In the genomic region with DNA sequence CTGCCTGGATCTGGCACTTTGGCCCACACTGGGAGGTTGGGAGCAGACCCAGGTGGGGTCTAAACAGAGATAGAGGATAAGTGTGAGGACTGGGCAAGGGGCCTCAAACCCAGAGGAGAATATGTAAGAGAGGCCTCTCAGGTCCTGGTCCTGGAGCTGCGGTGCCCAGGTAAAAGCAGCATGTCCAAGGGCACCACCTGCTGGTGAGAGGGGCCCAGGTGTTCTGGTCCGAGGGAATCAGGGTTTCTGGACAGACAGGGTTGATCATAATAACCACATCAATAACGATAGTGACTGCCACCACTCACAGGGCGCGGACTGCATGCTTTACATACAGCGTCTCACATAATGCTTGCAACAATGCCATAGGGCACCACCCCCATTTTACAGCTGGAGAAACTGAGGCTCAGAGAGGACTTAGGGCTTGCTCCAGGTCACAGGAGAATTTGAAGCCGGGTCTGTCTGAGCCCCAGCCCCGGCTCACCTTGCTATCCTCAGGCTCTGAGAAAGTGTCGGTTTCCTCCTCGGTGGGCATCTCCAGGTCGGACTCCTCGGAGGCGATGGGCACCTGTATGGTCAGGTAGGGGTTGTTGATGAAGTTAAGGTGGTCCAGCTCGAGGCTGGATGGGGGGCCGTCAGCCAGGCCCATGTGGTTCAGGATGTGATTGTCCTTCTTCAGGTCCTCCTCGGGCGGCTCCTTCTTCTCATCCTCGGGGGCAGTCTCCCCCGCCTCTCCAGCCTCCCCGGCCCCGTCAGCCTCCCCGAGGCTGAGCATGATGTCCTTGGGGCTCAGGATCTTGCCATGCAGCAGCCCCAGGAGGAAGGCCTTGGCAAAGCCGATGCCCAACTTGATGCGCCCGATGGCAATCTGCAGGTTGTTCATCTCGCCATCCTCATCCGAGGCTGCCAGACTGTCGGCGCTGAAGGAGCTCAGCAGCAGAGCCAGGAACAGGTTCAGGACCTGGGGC, we compare ENCODE assay signal across 9 cellular contexts. TPM values are rescaled to one million over a fixed set of nuclear protein-coding genes. Genes with fewer than 3 reads are reported as not detected.
DNase-seq lines count a peak whose midpoint lies in the region; ATAC-seq, FAIRE-seq and TF ChIP-seq lines count a peak whose summit lies in the region.
"Had no signal": no experiment of that assay in that cellular context is flagged by ENCODE, and none has a peak within 500 bp of the region (broad histone marks: within the 10 kb centered on the region; RNA-seq: fewer than 3 reads in every experiment).

No MANE protein-coding gene starts in this region.

- no peak for ATAC-seq in CD4-positive, alpha-beta T cell (ENCODE audit: poor library complexity)
- peak; percentile 67 for ATAC-seq in HepG2
- ATAC-seq in GM21526 (IDR thresholded peaks at IDR 0.05; ENCODE audit: low FRiP score, unreplicated experiment), result no peak
- ATAC-seq in GM21528 (IDR thresholded peaks at IDR 0.05; ENCODE audit: low FRiP score, unreplicated experiment), result no peak
- ATAC-seq: naive thymus-derived CD8-positive, alpha-beta T cell had no signal

- H3K27me3 Mint-ChIP-seq in CD4-positive, alpha-beta T cell, result no peaks in the 10 kb centered on the region
- peaks cover 2% of the 10 kb centered on the region for H3K27me3 Mint-ChIP-seq in activated CD4-positive, alpha-beta memory T cell treated with anti-CD3 and anti-CD28 coated beads, Interleukin-2, amount 10 ng/mL, durations not matched to agents 7 days and 5 days
- H3K27me3 Mint-ChIP-seq: naive thymus-derived CD8-positive, alpha-beta T cell had no signal

- no peak overlapping the region for H3K4me2 ChIP-seq in HepG2 (ENCODE audit: low read depth, low read length)

- H3K27me3 ChIP-seq in CD4-positive, alpha-beta T cell (ENCODE audit: control insufficient read depth, insufficient read depth, low read length), result no peaks in the 10 kb centered on the region
- peaks cover 27 to 59% of the 10 kb centered on the region in 2 experiments; a peak in 4 of 5 replicates for H3K27me3 ChIP-seq in HepG2 (ENCODE audit: control insufficient read depth in 1 of 2, insufficient read depth in 2 of 2, low read length in 2 of 2)

- no peak overlapping the region for H2AFZ ChIP-seq in HepG2 (ENCODE audit: low read length)

- in situ Hi-C loops in HepG2 (cut with HindIII; ENCODE audit: extremely low pct_ligation_motif_present, low pct_unique_long_range_greater_than_20kb), result no loop called here

- WGBS in HepG2 (ENCODE audit: low lambda C conversion rate), result 18% methylated on average over 12 of the region's 29 CpGs

- peak; percentile 15 for TF ChIP-seq CTCF in CD4-positive, alpha-beta T cell (IDR thresholded peaks at IDR 0.05)
- TF ChIP-seq CTCF in GM20000 (IDR thresholded peaks at IDR 0.05; ENCODE audit: extremely low read depth, missing control alignments) (peak; percentile 53), HepG2 (CRISPR knock-in tag; IDR thresholded peaks at IDR 0.05) (peak; percentile 83)

- no peak overlapping the region for H3K27ac ChIP-seq in CD4-positive, alpha-beta T cell (ENCODE audit: low read depth, low read length)
- no peak overlapping the region for H3K27ac ChIP-seq in HepG2 (ENCODE audit: extremely low read length, insufficient read depth, low read length)

- H3K9ac ChIP-seq in HepG2 (ENCODE audit: insufficient read depth, low read depth, low read length), result no peak overlapping the region

- DNase-seq in CD4-positive, alpha-beta T cell, result peak in 5 of 10 experiments; percentile 14 to 31 (median 25)
- DNase-seq in GM20000 (ENCODE audit: low spot score) (peak; percentile 70), HepG2 (ENCODE audit: low spot score) (peak; percentile 62), epidermal melanocyte (ENCODE audit: insufficient read length, low spot score) (no peak)
- peak; percentile 53 for DNase-seq in activated CD4-positive, alpha-beta memory T cell treated with anti-CD3 and anti-CD28 coated beads, Interleukin-2, amount 10 ng/mL, durations not matched to agents 7 days and 5 days
- no peak for DNase-seq in NK-92 treated with Interleukin-12 subunit alpha and Interleukin-12 subunit beta, amount 100 ng/mL, for 24 hours (lab: John Stamatoyannopoulos, UW)

- no peaks in the 10 kb centered on the region for H4K20me1 ChIP-seq in HepG2 (ENCODE audit: insufficient read depth, low read length)

- BruUV-seq in HepG2 (replicated peaks; lab: Mats Ljungman, UMichigan), result no TSS peak

- peak; percentile 66; the same call in 1 of the 2 replicates for TF ChIP-seq RAD21 in HepG2 (CRISPR knock-in tag; IDR thresholded peaks at IDR 0.05)

- H3K79me2 ChIP-seq in HepG2 (ENCODE audit: insufficient read depth, low read length), result no peaks in the 10 kb centered on the region

- CTCF ChIA-PET in CD4-positive, alpha-beta T cell (lab: Charles Lee), result interaction anchor here (0.5 to 2.0 kb wide), 2 partner anchors 32 to 35 kb away, joined by 3 to 7 read pairs; no protein-coding TSS in a partner anchor
- CTCF ChIA-PET in activated CD4-positive, alpha-beta memory T cell treated with anti-CD3 and anti-CD28 coated beads, Interleukin-2, amount 10 ng/mL, durations not matched to agents 7 days and 5 days (lab: Charles Lee), result interaction anchor here (1.0 to 4.2 kb wide), 9 partner anchors 16 to 182 kb away, joined by 3 to 47 read pairs (median 4); a partner anchor contains a TSS
- CTCF ChIA-PET in HepG2 (lab: Yijun Ruan, JAX; ENCODE audit: low intra/inter-chr PET ratio, low total read pairs), result interaction anchor here (1.4 to 2.2 kb wide), 2 partner anchors 32 to 40 kb away, joined by 6 to 16 read pairs; a partner anchor contains a TSS

- H3K4me1 Mint-ChIP-seq in CD4-positive, alpha-beta T cell (ENCODE audit: low read depth), result peaks cover 36% of the 10 kb centered on the region
- peaks cover 34% of the 10 kb centered on the region for H3K4me1 Mint-ChIP-seq in activated CD4-positive, alpha-beta memory T cell treated with anti-CD3 and anti-CD28 coated beads, Interleukin-2, amount 10 ng/mL, durations not matched to agents 7 days and 5 days

- POLR2A ChIA-PET in CD4-positive, alpha-beta T cell (lab: Charles Lee), result interaction anchor here (1.1 kb wide), 1 partner anchor 32 kb away, joined by 4 read pairs; no protein-coding TSS in a partner anchor
- POLR2A ChIA-PET in activated CD4-positive, alpha-beta memory T cell treated with anti-CD3 and anti-CD28 coated beads, Interleukin-2, amount 10 ng/mL, durations not matched to agents 7 days and 5 days (lab: Charles Lee), result interaction anchor here (0.8 to 1.5 kb wide), 4 partner anchors 11 to 39 kb away, joined by 3 read pairs; a partner anchor contains a TSS
- POLR2A ChIA-PET in HepG2 (lab: Yijun Ruan, JAX), result interaction anchor here (1.0 kb wide), 2 partner anchors 10 to 194 kb away, joined by 3 read pairs; no protein-coding TSS in a partner anchor

- peak; percentile 93 for FAIRE-seq in HepG2 (lab: Jason Lieb, UNC)

- no peaks in the 10 kb centered on the region for H3K36me3 ChIP-seq in HepG2 (replicated peaks in 1 of 2; ENCODE audit: control insufficient read depth in 1 of 2, insufficient read depth in 2 of 2, low read length in 2 of 2)

- no peak overlapping the region for H3K27ac Mint-ChIP-seq in CD4-positive, alpha-beta T cell
- no peak overlapping the region for H3K27ac Mint-ChIP-seq in activated CD4-positive, alpha-beta memory T cell treated with anti-CD3 and anti-CD28 coated beads, Interleukin-2, amount 10 ng/mL, durations not matched to agents 7 days and 5 days

- no peaks in the 10 kb centered on the region for H3K9me3 Mint-ChIP-seq in CD4-positive, alpha-beta T cell
- H3K9me3 Mint-ChIP-seq in activated CD4-positive, alpha-beta memory T cell treated with anti-CD3 and anti-CD28 coated beads, Interleukin-2, amount 10 ng/mL, durations not matched to agents 7 days and 5 days, result no peaks in the 10 kb centered on the region
- H3K9me3 Mint-ChIP-seq: naive thymus-derived CD8-positive, alpha-beta T cell had no signal

- no peak for TF ChIP-seq POLR2A in HepG2 (IDR thresholded peaks at IDR 0.05; ENCODE audit: insufficient read depth in 1 of 2, low read depth in 2 of 2, low read length in 2 of 2)

- intact Hi-C loops in CD4-positive, alpha-beta T cell (cut with DNase I, micrococcal nuclease), result no loop called here
- intact Hi-C loops in HepG2 (cut with micrococcal nuclease; ENCODE audit: unreplicated experiment), result loop anchor here (1.0 to 2.0 kb wide), 2 partner anchors 32 to 39 kb away; a partner anchor contains a TSS

- no peaks in the 10 kb centered on the region for H3K9me3 ChIP-seq in CD4-positive, alpha-beta T cell (ENCODE audit: control insufficient read depth, low read length)
- no peaks in the 10 kb centered on the region for H3K9me3 ChIP-seq in HepG2 (ENCODE audit: low read length)

- TF ChIP-seq EP300 in HepG2 (IDR thresholded peaks at IDR 0.05; ENCODE audit: low read depth in 2 of 2, low read length in 2 of 2), result no peak
- no peak for TF ChIP-seq EP300 in HepG2 (CRISPR knock-in tag; IDR thresholded peaks at IDR 0.05; ENCODE audit: borderline replicate concordance)

- peaks cover 18% of the 10 kb centered on the region for H3K4me1 ChIP-seq in HepG2 (ENCODE audit: insufficient read depth, low read length)

- H3K36me3 Mint-ChIP-seq in CD4-positive, alpha-beta T cell (ENCODE audit: low read depth), result no peaks in the 10 kb centered on the region
- no peaks in the 10 kb centered on the region for H3K36me3 Mint-ChIP-seq in activated CD4-positive, alpha-beta memory T cell treated with anti-CD3 and anti-CD28 coated beads, Interleukin-2, amount 10 ng/mL, durations not matched to agents 7 days and 5 days (ENCODE audit: low read depth)
- H3K36me3 Mint-ChIP-seq: naive thymus-derived CD8-positive, alpha-beta T cell had no signal

- H3K4me3 ChIP-seq in HepG2 (replicated peaks in 1 of 3; ENCODE audit: insufficient read depth in 1 of 3, low read depth in 2 of 3, low read length in 3 of 3), result no peak overlapping the region

- no peak overlapping the region for H3K4me3 Mint-ChIP-seq in CD4-positive, alpha-beta T cell
- H3K4me3 Mint-ChIP-seq in activated CD4-positive, alpha-beta memory T cell treated with anti-CD3 and anti-CD28 coated beads, Interleukin-2, amount 10 ng/mL, durations not matched to agents 7 days and 5 days, result no peak overlapping the region

RNA-seq across cellular contexts. Expression of a gene that starts 19.1 kb away (rescaled TPM):
- 1 to 10 TPM; 5.3 to 5.5 TPM for total RNA-seq in CD4-positive, alpha-beta T cell
- 10 to 100 TPM; 48.6 to 50.2 TPM for total RNA-seq in activated CD4-positive, alpha-beta memory T cell treated with anti-CD3 and anti-CD28 coated beads, Interleukin-2, amount 10 ng/mL, durations not matched to agents 7 days and 5 days
- total RNA-seq in HepG2 (2016; rRNA removed; fragmentation: Illumina TruSeq; extraction: Trizol), result not detected in 2 replicates
- not detected in 2 replicates for total RNA-seq in HepG2 (2016; cell fraction: cytosol; rRNA removed; fragmentation: Illumina TruSeq; extraction: Trizol; ENCODE audit: low read depth)
- 0.54 TPM in 1 of 2 replicates, not detected in the other for total RNA-seq in HepG2 (2016; cell fraction: insoluble cytoplasmic fraction; rRNA removed; fragmentation: Illumina TruSeq; extraction: Trizol)
- not detected in 2 replicates for total RNA-seq in HepG2 (2016; cell fraction: membrane; rRNA removed; fragmentation: Illumina TruSeq; extraction: Trizol)
- not detected in 2 replicates for total RNA-seq in HepG2 (2016; cell fraction: nucleus; rRNA removed; fragmentation: Illumina TruSeq; extraction: Trizol)
- 0.21 TPM in 1 of 2 replicates, not detected in the other for polyA plus RNA-seq in HepG2 (2011; rRNA removed)
- polyA plus RNA-seq in HepG2 (2011; cell fraction: cytosol; rRNA removed), result 0.19 and 0.55 TPM in 2 replicates
- not detected in 2 replicates for polyA plus RNA-seq in HepG2 (2011; cell fraction: nucleus; rRNA removed)
- polyA plus RNA-seq in HepG2 (2012), result 0.20 TPM in 1 of 2 replicates, not detected in the other
- polyA plus RNA-seq in HepG2 (2016; cell fraction: cytosol; fragmentation: Illumina TruSeq; extraction: Trizol; ENCODE audit: low read depth), result not detected in 2 replicates
- not detected in 2 replicates for polyA plus RNA-seq in HepG2 (2016; cell fraction: insoluble cytoplasmic fraction; fragmentation: Illumina TruSeq; extraction: Trizol; ENCODE audit: low read depth)
- polyA plus RNA-seq in HepG2 (2016; cell fraction: membrane; fragmentation: Illumina TruSeq; extraction: Trizol; ENCODE audit: low read depth), result not detected in 2 replicates
- not detected in 2 replicates for polyA plus RNA-seq in HepG2 (2016; cell fraction: nucleus; fragmentation: Illumina TruSeq; extraction: Trizol; ENCODE audit: insufficient read depth, low read depth)
- not detected in 2 replicates for polyA minus RNA-seq in HepG2 (2011; rRNA and poly(A)+ RNA removed; ENCODE audit: low replicate concordance)
- polyA minus RNA-seq in HepG2 (2011; cell fraction: cytosol; rRNA and poly(A)+ RNA removed), result not detected in 2 replicates
- not detected in 2 replicates for polyA minus RNA-seq in HepG2 (2011; cell fraction: nucleus; rRNA and poly(A)+ RNA removed)

RNA-seq across cellular contexts. Expression of a gene that starts 21.5 kb away (rescaled TPM):
- under 1 TPM in 1 of 2 experiments, not detected in 1; 0.03 TPM for total RNA-seq in CD4-positive, alpha-beta T cell
- under 1 TPM; 0.08 to 0.13 TPM for total RNA-seq in activated CD4-positive, alpha-beta memory T cell treated with anti-CD3 and anti-CD28 coated beads, Interleukin-2, amount 10 ng/mL, durations not matched to agents 7 days and 5 days
- 0.02 TPM in 1 of 2 replicates, not detected in the other for total RNA-seq in HepG2 (2016; rRNA removed; fragmentation: Illumina TruSeq; extraction: Trizol)
- not detected in 2 replicates for total RNA-seq in HepG2 (2016; cell fraction: cytosol; rRNA removed; fragmentation: Illumina TruSeq; extraction: Trizol; ENCODE audit: low read depth)
- total RNA-seq in HepG2 (2016; cell fraction: insoluble cytoplasmic fraction; rRNA removed; fragmentation: Illumina TruSeq; extraction: Trizol), result not detected in 2 replicates
- total RNA-seq in HepG2 (2016; cell fraction: membrane; rRNA removed; fragmentation: Illumina TruSeq; extraction: Trizol), result not detected in 2 replicates
- total RNA-seq in HepG2 (2016; cell fraction: nucleus; rRNA removed; fragmentation: Illumina TruSeq; extraction: Trizol), result not detected in 2 replicates
- polyA plus RNA-seq in HepG2 (2011; rRNA removed), result 0.03 and 0.04 TPM in 2 replicates
- 0.01 TPM in 2 replicates for polyA plus RNA-seq in HepG2 (2011; cell fraction: cytosol; rRNA removed)
- polyA plus RNA-seq in HepG2 (2011; cell fraction: nucleus; rRNA removed), result 0.07 and 0.13 TPM in 2 replicates
- 0.03 and 0.12 TPM in 2 replicates for polyA plus RNA-seq in HepG2 (2012)
- polyA plus RNA-seq in HepG2 (2016; cell fraction: cytosol; fragmentation: Illumina TruSeq; extraction: Trizol; ENCODE audit: low read depth), result not detected in 2 replicates
- not detected in 2 replicates for polyA plus RNA-seq in HepG2 (2016; cell fraction: insoluble cytoplasmic fraction; fragmentation: Illumina TruSeq; extraction: Trizol; ENCODE audit: low read depth)
- not detected in 2 replicates for polyA plus RNA-seq in HepG2 (2016; cell fraction: membrane; fragmentation: Illumina TruSeq; extraction: Trizol; ENCODE audit: low read depth)
- not detected in 2 replicates for polyA plus RNA-seq in HepG2 (2016; cell fraction: nucleus; fragmentation: Illumina TruSeq; extraction: Trizol; ENCODE audit: insufficient read depth, low read depth)
- 0.38 and 4.1 TPM in 2 replicates for polyA minus RNA-seq in HepG2 (2011; rRNA and poly(A)+ RNA removed; ENCODE audit: low replicate concordance)
- polyA minus RNA-seq in HepG2 (2011; cell fraction: cytosol; rRNA and poly(A)+ RNA removed), result not detected in 2 replicates
- 0.26 and 0.37 TPM in 2 replicates for polyA minus RNA-seq in HepG2 (2011; cell fraction: nucleus; rRNA and poly(A)+ RNA removed)
- polyA plus RNA-seq: naive thymus-derived CD8-positive, alpha-beta T cell had no signal

RNA-seq across cellular contexts. Expression of a gene that starts 32.6 kb away (rescaled TPM):
- total RNA-seq in CD4-positive, alpha-beta T cell, result not detected
- not detected for total RNA-seq in activated CD4-positive, alpha-beta memory T cell treated with anti-CD3 and anti-CD28 coated beads, Interleukin-2, amount 10 ng/mL, durations not matched to agents 7 days and 5 days
- total RNA-seq in HepG2 (2016; rRNA removed; fragmentation: Illumina TruSeq; extraction: Trizol), result not detected in 2 replicates
- not detected in 2 replicates for total RNA-seq in HepG2 (2016; cell fraction: cytosol; rRNA removed; fragmentation: Illumina TruSeq; extraction: Trizol; ENCODE audit: low read depth)
- not detected in 2 replicates for total RNA-seq in HepG2 (2016; cell fraction: insoluble cytoplasmic fraction; rRNA removed; fragmentation: Illumina TruSeq; extraction: Trizol)
- total RNA-seq in HepG2 (2016; cell fraction: membrane; rRNA removed; fragmentation: Illumina TruSeq; extraction: Trizol), result not detected in 2 replicates
- total RNA-seq in HepG2 (2016; cell fraction: nucleus; rRNA removed; fragmentation: Illumina TruSeq; extraction: Trizol), result not detected in 2 replicates
- polyA plus RNA-seq in HepG2 (2011; rRNA removed), result not detected in 2 replicates
- not detected in 2 replicates for polyA plus RNA-seq in HepG2 (2011; cell fraction: cytosol; rRNA removed)
- polyA plus RNA-seq in HepG2 (2011; cell fraction: nucleus; rRNA removed), result not detected in 2 replicates
- not detected in 2 replicates for polyA plus RNA-seq in HepG2 (2012)
- not detected in 2 replicates for polyA plus RNA-seq in HepG2 (2016; cell fraction: cytosol; fragmentation: Illumina TruSeq; extraction: Trizol; ENCODE audit: low read depth)
- polyA plus RNA-seq in HepG2 (2016; cell fraction: insoluble cytoplasmic fraction; fragmentation: Illumina TruSeq; extraction: Trizol; ENCODE audit: low read depth), result not detected in 2 replicates
- polyA plus RNA-seq in HepG2 (2016; cell fraction: membrane; fragmentation: Illumina TruSeq; extraction: Trizol; ENCODE audit: low read depth), result not detected in 2 replicates
- polyA plus RNA-seq in HepG2 (2016; cell fraction: nucleus; fragmentation: Illumina TruSeq; extraction: Trizol; ENCODE audit: insufficient read depth, low read depth), result not detected in 2 replicates
- not detected in 2 replicates for polyA minus RNA-seq in HepG2 (2011; rRNA and poly(A)+ RNA removed; ENCODE audit: low replicate concordance)
- not detected in 2 replicates for polyA minus RNA-seq in HepG2 (2011; cell fraction: cytosol; rRNA and poly(A)+ RNA removed)
- polyA minus RNA-seq in HepG2 (2011; cell fraction: nucleus; rRNA and poly(A)+ RNA removed), result not detected in 2 replicates
- total RNA-seq: naive thymus-derived CD8-positive, alpha-beta T cell had no signal
- polyA plus RNA-seq: naive thymus-derived CD8-positive, alpha-beta T cell had no signal

RNA-seq across cellular contexts. Expression of a gene that starts 40.2 kb away (rescaled TPM):
- total RNA-seq in CD4-positive, alpha-beta T cell, result not detected
- total RNA-seq in activated CD4-positive, alpha-beta memory T cell treated with anti-CD3 and anti-CD28 coated beads, Interleukin-2, amount 10 ng/mL, durations not matched to agents 7 days and 5 days, result not detected
- total RNA-seq in HepG2 (2016; rRNA removed; fragmentation: Illumina TruSeq; extraction: Trizol), result not detected in 2 replicates
- total RNA-seq in HepG2 (2016; cell fraction: cytosol; rRNA removed; fragmentation: Illumina TruSeq; extraction: Trizol; ENCODE audit: low read depth), result not detected in 2 replicates
- total RNA-seq in HepG2 (2016; cell fraction: insoluble cytoplasmic fraction; rRNA removed; fragmentation: Illumina TruSeq; extraction: Trizol), result not detected in 2 replicates
- total RNA-seq in HepG2 (2016; cell fraction: membrane; rRNA removed; fragmentation: Illumina TruSeq; extraction: Trizol), result not detected in 2 replicates
- not detected in 2 replicates for total RNA-seq in HepG2 (2016; cell fraction: nucleus; rRNA removed; fragmentation: Illumina TruSeq; extraction: Trizol)
- polyA plus RNA-seq in HepG2 (2011; rRNA removed), result not detected in 2 replicates
- not detected in 2 replicates for polyA plus RNA-seq in HepG2 (2011; cell fraction: cytosol; rRNA removed)
- not detected in 2 replicates for polyA plus RNA-seq in HepG2 (2011; cell fraction: nucleus; rRNA removed)
- not detected in 2 replicates for polyA plus RNA-seq in HepG2 (2012)
- not detected in 2 replicates for polyA plus RNA-seq in HepG2 (2016; cell fraction: cytosol; fragmentation: Illumina TruSeq; extraction: Trizol; ENCODE audit: low read depth)
- not detected in 2 replicates for polyA plus RNA-seq in HepG2 (2016; cell fraction: insoluble cytoplasmic fraction; fragmentation: Illumina TruSeq; extraction: Trizol; ENCODE audit: low read depth)
- polyA plus RNA-seq in HepG2 (2016; cell fraction: membrane; fragmentation: Illumina TruSeq; extraction: Trizol; ENCODE audit: low read depth), result not detected in 2 replicates
- polyA plus RNA-seq in HepG2 (2016; cell fraction: nucleus; fragmentation: Illumina TruSeq; extraction: Trizol; ENCODE audit: insufficient read depth, low read depth), result not detected in 2 replicates
- polyA minus RNA-seq in HepG2 (2011; rRNA and poly(A)+ RNA removed; ENCODE audit: low replicate concordance), result not detected in 2 replicates
- not detected in 2 replicates for polyA minus RNA-seq in HepG2 (2011; cell fraction: cytosol; rRNA and poly(A)+ RNA removed)
- not detected in 2 replicates for polyA minus RNA-seq in HepG2 (2011; cell fraction: nucleus; rRNA and poly(A)+ RNA removed)
- total RNA-seq: naive thymus-derived CD8-positive, alpha-beta T cell had no signal
- polyA plus RNA-seq: naive thymus-derived CD8-positive, alpha-beta T cell had no signal

RNA-seq across cellular contexts. Expression of a gene that starts 46.9 kb away (rescaled TPM):
- total RNA-seq in CD4-positive, alpha-beta T cell, result under 1 TPM; 0.56 to 0.71 TPM
- total RNA-seq in activated CD4-positive, alpha-beta memory T cell treated with anti-CD3 and anti-CD28 coated beads, Interleukin-2, amount 10 ng/mL, durations not matched to agents 7 days and 5 days, result 10 to 100 TPM; 12.0 to 15.1 TPM
- 0.07 and 0.11 TPM in 2 replicates for total RNA-seq in HepG2 (2016; rRNA removed; fragmentation: Illumina TruSeq; extraction: Trizol)
- not detected in 2 replicates for total RNA-seq in HepG2 (2016; cell fraction: cytosol; rRNA removed; fragmentation: Illumina TruSeq; extraction: Trizol; ENCODE audit: low read depth)
- 0.19 TPM in 1 of 2 replicates, not detected in the other for total RNA-seq in HepG2 (2016; cell fraction: insoluble cytoplasmic fraction; rRNA removed; fragmentation: Illumina TruSeq; extraction: Trizol)
- total RNA-seq in HepG2 (2016; cell fraction: membrane; rRNA removed; fragmentation: Illumina TruSeq; extraction: Trizol), result 0.06 and 0.14 TPM in 2 replicates
- total RNA-seq in HepG2 (2016; cell fraction: nucleus; rRNA removed; fragmentation: Illumina TruSeq; extraction: Trizol), result not detected in 2 replicates
- 0.08 and 0.20 TPM in 2 replicates for polyA plus RNA-seq in HepG2 (2011; rRNA removed)
- 0.06 and 0.07 TPM in 2 replicates for polyA plus RNA-seq in HepG2 (2011; cell fraction: cytosol; rRNA removed)
- 0.73 and 0.96 TPM in 2 replicates for polyA plus RNA-seq in HepG2 (2011; cell fraction: nucleus; rRNA removed)
- polyA plus RNA-seq in HepG2 (2012), result 0.21 and 0.40 TPM in 2 replicates
- polyA plus RNA-seq in HepG2 (2016; cell fraction: cytosol; fragmentation: Illumina TruSeq; extraction: Trizol; ENCODE audit: low read depth), result 0.10 and 0.11 TPM in 2 replicates
- polyA plus RNA-seq in HepG2 (2016; cell fraction: insoluble cytoplasmic fraction; fragmentation: Illumina TruSeq; extraction: Trizol; ENCODE audit: low read depth), result 0.23 TPM in 1 of 2 replicates, not detected in the other
- not detected in 2 replicates for polyA plus RNA-seq in HepG2 (2016; cell fraction: membrane; fragmentation: Illumina TruSeq; extraction: Trizol; ENCODE audit: low read depth)
- not detected in 2 replicates for polyA plus RNA-seq in HepG2 (2016; cell fraction: nucleus; fragmentation: Illumina TruSeq; extraction: Trizol; ENCODE audit: insufficient read depth, low read depth)
- polyA minus RNA-seq in HepG2 (2011; rRNA and poly(A)+ RNA removed; ENCODE audit: low replicate concordance), result 0.16 TPM in 1 of 2 replicates, not detected in the other
- polyA minus RNA-seq in HepG2 (2011; cell fraction: cytosol; rRNA and poly(A)+ RNA removed), result not detected in 2 replicates
- polyA minus RNA-seq in HepG2 (2011; cell fraction: nucleus; rRNA and poly(A)+ RNA removed), result 0.26 and 0.37 TPM in 2 replicates

Comparison
In these comparisons a context has a peak if more than half of its experiments do, and no peak if none do; other contexts are left out.
1. DNase-seq: peak in GM20000 (single experiment), activated CD4-positive, alpha-beta memory T cell treated with anti-CD3 and anti-CD28 coated beads, Interleukin-2, amount 10 ng/mL, durations not matched to agents 7 days and 5 days (single experiment) and HepG2 (single experiment); none in NK-92 treated with Interleukin-12 subunit alpha and Interleukin-12 subunit beta, amount 100 ng/mL, for 24 hours (single experiment) and epidermal melanocyte (single experiment).
2. CTCF ChIP-seq: peak in every context shown above with its lines; median percentile 83 in HepG2; 53 in GM20000; 15 in CD4-positive, alpha-beta T cell.
3. RNA of a gene that starts 19.1 kb away (total RNA-seq): 48.6 to 50.2 TPM in activated CD4-positive, alpha-beta memory T cell treated with anti-CD3 and anti-CD28 coated beads, Interleukin-2, amount 10 ng/mL, durations not matched to agents 7 days and 5 days; 5.3 to 5.5 TPM in CD4-positive, alpha-beta T cell and 0.54 TPM in HepG2; every median in the first group is over 4 times any median in the second.